ENCODE assay signal across 19 cellular contexts in genomic region chr6:140353536-140353935, GRCh38.
DNase-seq lines count a peak whose midpoint lies in the region; ATAC-seq and TF ChIP-seq lines count a peak whose summit lies in the region.
"Had no signal": no experiment of that assay in that cellular context is flagged by ENCODE, and none has a peak within 500 bp of the region (broad histone marks: within the 10 kb centered on the region; RNA-seq: fewer than 3 reads in every experiment).

No MANE protein-coding gene starts in this region.

- H3K36me3 ChIP-seq in GM23248 (ENCODE audit: low read depth) (no peaks in the 10 kb centered on the region), endocrine pancreas (ENCODE audit: control insufficient read depth, insufficient read depth, low read length) (no peaks in the 10 kb centered on the region)
- H3K36me3 ChIP-seq: BLaER1 treated with 17β-estradiol and CSF1 and Interleukin-3, amounts not matched to agents 10 nM and 100 nM; HAP-1 had no signal

- peaks cover 29% of the 10 kb centered on the region for H3K36me3 Mint-ChIP-seq in HFFc6 (ENCODE audit: low read depth)
- H3K36me3 Mint-ChIP-seq in activated T-helper 2 cell treated with anti-CD3 and anti-CD28 coated beads, Interferon-gamma antibody, Interleukin-2, Interleukin-4, amounts not matched to agents 10 μg/mL and 5 μg/mL and 100 μg/mL, durations not matched to agents 14 hours and 24 hours and 36 hours (ENCODE audit: low read depth): no peaks in the 10 kb centered on the region
- H3K36me3 Mint-ChIP-seq: CD4-positive, CD25-positive, alpha-beta regulatory T cell; CD8-positive, alpha-beta memory T cell had no signal

- intact Hi-C loops in sciatic nerve (cut with DNase I): no loop called here
- intact Hi-C loops in activated T-helper 2 cell treated with anti-CD3 and anti-CD28 coated beads, Interferon-gamma antibody, Interleukin-2, Interleukin-4, amounts not matched to agents 10 μg/mL and 5 μg/mL and 100 μg/mL, durations not matched to agents 14 hours and 24 hours and 36 hours (cut with micrococcal nuclease): no loop called here

- H3K27me3 ChIP-seq in GM23248 (replicated peaks; ENCODE audit: insufficient read depth) (no peaks in the 10 kb centered on the region), endocrine pancreas (ENCODE audit: control insufficient read depth, insufficient read depth, low read length) (no peaks in the 10 kb centered on the region)
- H3K27me3 ChIP-seq: BLaER1 treated with 17β-estradiol and CSF1 and Interleukin-3, amounts not matched to agents 10 nM and 100 nM had no signal

- H3K9me3 ChIP-seq in GM23248 (ENCODE audit: low read depth) (no peaks in the 10 kb centered on the region), endocrine pancreas (ENCODE audit: control insufficient read depth, low read length) (no peaks in the 10 kb centered on the region)
- H3K9me3 ChIP-seq: BLaER1 treated with 17β-estradiol and CSF1 and Interleukin-3, amounts not matched to agents 10 nM and 100 nM; HAP-1 had no signal

- H3K9ac ChIP-seq in GM23248 (no peak overlapping the region), endocrine pancreas (ENCODE audit: control insufficient read depth, insufficient read depth, low read length) (no peak overlapping the region)
- H3K9ac ChIP-seq: BLaER1 treated with 17β-estradiol and CSF1 and Interleukin-3, amounts not matched to agents 10 nM and 100 nM had no signal

- no peak overlapping the region for H3K27ac ChIP-seq in GM23248
- H3K27ac ChIP-seq: BLaER1 treated with 17β-estradiol and CSF1 and Interleukin-3, amounts not matched to agents 10 nM and 100 nM had no signal

- TF ChIP-seq CTCF in HFFc6 (IDR thresholded peaks at IDR 0.05): no peak

- H3K4me1 ChIP-seq in GM23248 (ENCODE audit: insufficient read depth) (no peaks in the 10 kb centered on the region), endocrine pancreas (ENCODE audit: control insufficient read depth, insufficient read depth, low read length) (peaks cover 9% of the 10 kb centered on the region)
- H3K4me1 ChIP-seq: BLaER1 treated with 17β-estradiol and CSF1 and Interleukin-3, amounts not matched to agents 10 nM and 100 nM had no signal

- 93 to 100% methylated on average over 1 of the region's 1 CpG for WGBS in GM23248 (ENCODE audit: low coverage in 1 of 2, low lambda C conversion rate in 2 of 2, missing lambda C conversion rate in 2 of 2), 2 experiments

- no peaks in the 10 kb centered on the region; the same call in none of the 2 replicates for H3K27me3 Mint-ChIP-seq in HFFc6 (ENCODE audit: insufficient read depth)
- no peaks in the 10 kb centered on the region for H3K27me3 Mint-ChIP-seq in stimulated activated naive CD8-positive, alpha-beta T cell treated with anti-CD3 and anti-CD28 coated beads, Interleukin-15, amount 100 ng/mL, for 72 hours
- no peaks in the 10 kb centered on the region for H3K27me3 Mint-ChIP-seq in activated T-helper 2 cell treated with anti-CD3 and anti-CD28 coated beads, Interferon-gamma antibody, Interleukin-2, Interleukin-4, amounts not matched to agents 10 μg/mL and 5 μg/mL and 100 μg/mL, durations not matched to agents 14 hours and 24 hours and 36 hours (ENCODE audit: low read depth)
- H3K27me3 Mint-ChIP-seq: B cell; CD4-positive, CD25-positive, alpha-beta regulatory T cell had no signal

- no peaks in the 10 kb centered on the region for H3K9me2 ChIP-seq in GM23248 (ENCODE audit: insufficient read depth)

- no peaks in the 10 kb centered on the region for H3F3A ChIP-seq in GM23248 (ENCODE audit: insufficient read depth)

- no peak overlapping the region for H3K4me2 ChIP-seq in GM23248 (ENCODE audit: unreplicated experiment)
- H3K4me2 ChIP-seq: BLaER1 treated with 17β-estradiol and CSF1 and Interleukin-3, amounts not matched to agents 10 nM and 100 nM had no signal

- H3K4me3 Mint-ChIP-seq in HFFc6: no peak overlapping the region
- H3K4me3 Mint-ChIP-seq in stimulated activated naive CD8-positive, alpha-beta T cell treated with anti-CD3 and anti-CD28 coated beads, Interleukin-15, amount 100 ng/mL, for 72 hours: no peak overlapping the region
- no peak overlapping the region for H3K4me3 Mint-ChIP-seq in activated T-helper 2 cell treated with anti-CD3 and anti-CD28 coated beads, Interferon-gamma antibody, Interleukin-2, Interleukin-4, amounts not matched to agents 10 μg/mL and 5 μg/mL and 100 μg/mL, durations not matched to agents 14 hours and 24 hours and 36 hours (ENCODE audit: low read depth)
- H3K4me3 Mint-ChIP-seq: B cell; CD4-positive, CD25-positive, alpha-beta regulatory T cell; CD8-positive, alpha-beta memory T cell had no signal

- H3K27ac Mint-ChIP-seq in HFFc6: peak overlapping the region; percentile 27; the same call in 1 of the 2 replicates
- H3K27ac Mint-ChIP-seq in stimulated activated naive CD8-positive, alpha-beta T cell treated with anti-CD3 and anti-CD28 coated beads, Interleukin-15, amount 100 ng/mL, for 72 hours: no peak overlapping the region
- H3K27ac Mint-ChIP-seq in activated T-helper 2 cell treated with anti-CD3 and anti-CD28 coated beads, Interferon-gamma antibody, Interleukin-2, Interleukin-4, amounts not matched to agents 10 μg/mL and 5 μg/mL and 100 μg/mL, durations not matched to agents 14 hours and 24 hours and 36 hours: no peak overlapping the region
- H3K27ac Mint-ChIP-seq: B cell; CD4-positive, CD25-positive, alpha-beta regulatory T cell; CD8-positive, alpha-beta memory T cell had no signal

- in situ Hi-C loops in GM23248 (cut with MboI): no loop called here

- no peaks in the 10 kb centered on the region for H4K20me1 ChIP-seq in GM23248 (ENCODE audit: insufficient read depth)
- H4K20me1 ChIP-seq: BLaER1 treated with 17β-estradiol and CSF1 and Interleukin-3, amounts not matched to agents 10 nM and 100 nM had no signal

- H2AFZ ChIP-seq in GM23248: peak overlapping the region; percentile 19; the same call in 1 of the 2 replicates

- DNase-seq in GM23248 (no peak), HFFc6 (no peak), sciatic nerve (ENCODE audit: low spot score) (no peak)
- DNase-seq in stimulated activated naive CD8-positive, alpha-beta T cell treated with anti-CD3 and anti-CD28 coated beads, Interleukin-15, amount 100 ng/mL, for 72 hours: no peak
- no peak for DNase-seq in activated naive CD4-positive, alpha-beta T cell treated with anti-CD3 and anti-CD28 coated beads, Interleukin-2, amount 50 U/mL, for 16 hours
- no peak for DNase-seq in activated T-helper 2 cell treated with anti-CD3 and anti-CD28 coated beads, Interferon-gamma antibody, Interleukin-2, Interleukin-4, amounts not matched to agents 10 μg/mL and 5 μg/mL and 100 μg/mL, durations not matched to agents 14 hours and 24 hours and 36 hours (ENCODE audit: low spot score)
- DNase-seq: CD4-positive, CD25-positive, alpha-beta regulatory T cell; CD8-positive, alpha-beta memory T cell; COR-L47; DMS 273 treated with DMSO at 0.1 percent for 48 hours; DMS53; DND-41; EL had no signal

- H3K4me1 Mint-ChIP-seq in HFFc6 (ENCODE audit: low read depth): peaks cover 48% of the 10 kb centered on the region
- no peaks in the 10 kb centered on the region for H3K4me1 Mint-ChIP-seq in stimulated activated naive CD8-positive, alpha-beta T cell treated with anti-CD3 and anti-CD28 coated beads, Interleukin-15, amount 100 ng/mL, for 72 hours
- no peaks in the 10 kb centered on the region for H3K4me1 Mint-ChIP-seq in activated T-helper 2 cell treated with anti-CD3 and anti-CD28 coated beads, Interferon-gamma antibody, Interleukin-2, Interleukin-4, amounts not matched to agents 10 μg/mL and 5 μg/mL and 100 μg/mL, durations not matched to agents 14 hours and 24 hours and 36 hours (ENCODE audit: low read depth)
- H3K4me1 Mint-ChIP-seq: B cell; CD4-positive, CD25-positive, alpha-beta regulatory T cell; CD8-positive, alpha-beta memory T cell had no signal

- H3K4me3 ChIP-seq in GM23248 (no peak overlapping the region), endocrine pancreas (ENCODE audit: control insufficient read depth, insufficient read depth, low read length) (peak overlapping the region; percentile 36)
- H3K4me3 ChIP-seq: BLaER1 treated with 17β-estradiol and CSF1 and Interleukin-3, amounts not matched to agents 10 nM and 100 nM; GM12878; HAP-1; K562 had no signal

- ATAC-seq in sciatic nerve: peak; percentile 39
- no peak for ATAC-seq in stimulated activated naive CD8-positive, alpha-beta T cell treated with anti-CD3 and anti-CD28 coated beads, Interleukin-15, amount 100 ng/mL, for 72 hours
- ATAC-seq: GM12878, K562 had no signal

- no peaks in the 10 kb centered on the region for H3K79me2 ChIP-seq in GM23248 (ENCODE audit: insufficient read depth)

- H3K9me3 Mint-ChIP-seq in HFFc6: no peaks in the 10 kb centered on the region
- H3K9me3 Mint-ChIP-seq in stimulated activated naive CD8-positive, alpha-beta T cell treated with anti-CD3 and anti-CD28 coated beads, Interleukin-15, amount 100 ng/mL, for 72 hours: no peaks in the 10 kb centered on the region
- H3K9me3 Mint-ChIP-seq in activated T-helper 2 cell treated with anti-CD3 and anti-CD28 coated beads, Interferon-gamma antibody, Interleukin-2, Interleukin-4, amounts not matched to agents 10 μg/mL and 5 μg/mL and 100 μg/mL, durations not matched to agents 14 hours and 24 hours and 36 hours: no peaks in the 10 kb centered on the region
- H3K9me3 Mint-ChIP-seq: CD4-positive, CD25-positive, alpha-beta regulatory T cell; CD8-positive, alpha-beta memory T cell had no signal
